In the genomic region with DNA sequence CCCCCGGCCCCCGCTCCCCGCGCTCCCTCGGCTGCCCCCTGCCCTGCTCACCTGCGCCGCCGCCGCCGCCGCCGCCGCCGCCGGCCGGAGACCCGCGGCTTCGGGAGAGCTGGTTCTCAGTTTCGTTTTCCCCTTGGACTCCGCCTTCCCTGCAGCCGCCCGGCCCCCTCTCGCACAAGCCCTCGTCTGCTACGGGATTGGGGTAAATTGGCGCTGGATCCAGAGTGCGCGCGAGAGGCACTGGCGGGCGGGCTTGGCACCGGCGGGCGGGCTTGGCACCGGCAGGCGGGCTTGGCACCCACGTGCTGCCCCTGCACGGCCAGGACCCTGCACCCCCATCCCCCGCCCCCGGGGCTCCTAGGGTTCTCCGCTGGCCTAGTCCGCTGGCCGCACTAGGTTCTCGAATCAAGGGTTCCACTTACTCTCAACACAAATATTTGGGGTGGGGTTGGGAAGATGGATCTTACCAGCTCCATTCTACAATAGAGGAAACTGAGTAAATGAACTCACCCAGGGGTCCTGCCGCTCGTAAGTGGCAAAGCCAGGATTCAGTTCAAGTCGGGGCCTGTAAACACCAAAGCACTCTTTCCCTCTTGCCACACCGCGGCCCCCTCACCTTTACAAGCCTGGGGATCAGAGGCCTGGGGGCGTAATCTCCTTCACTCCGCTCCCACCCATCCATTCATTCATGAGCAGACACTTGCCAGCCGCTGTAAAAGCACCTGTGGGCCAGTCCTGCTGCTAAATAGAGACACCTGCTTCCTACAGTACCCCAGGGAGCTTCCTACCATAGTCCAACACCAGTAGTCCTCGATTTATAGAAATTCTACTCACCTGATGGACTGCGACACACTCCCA, we compare ENCODE assay signal across 8 cellular contexts. TPM values are rescaled to one million over a fixed set of nuclear protein-coding genes. Genes with fewer than 3 reads are reported as not detected.
A peak's percentile ranks its signal among the peaks of the same experiment; 100 is the strongest.
DNase-seq lines count a peak whose midpoint lies in the region; ATAC-seq and TF ChIP-seq lines count a peak whose summit lies in the region.

A gene (minus strand): TSS at position 124 of the 858 bp plus-strand sequence. CDS start 9,174 bp downstream, outside the sequence.

- H4K20me1 ChIP-seq in PC-3 (ENCODE audit: low read length): no peaks in the 10 kb centered on the region

- TSS peak; percentile 89 for BruUV-seq in PC-3 (replicated peaks; lab: Mats Ljungman, UMichigan)

- H3K9me3 ChIP-seq in PC-3 (ENCODE audit: low read length) (no peaks in the 10 kb centered on the region), mucosa of rectum (ENCODE audit: control insufficient read depth in 2 of 2, low read length in 2 of 2) (no peaks in the 10 kb centered on the region)

- H3K27me3 ChIP-seq in PC-3 (ENCODE audit: low read length) (no peaks in the 10 kb centered on the region), mucosa of rectum (ENCODE audit: control insufficient read depth in 2 of 2, insufficient read depth in 2 of 2, low read length in 2 of 2) (no peaks in the 10 kb centered on the region)

- POLR2A ChIA-PET in PC-3 (lab: Charles Lee; ENCODE audit: unreplicated experiment): no interaction called here

- no peak for TF ChIP-seq CTCF in PC-3 (conservative IDR thresholded peaks at IDR 0.05; ENCODE audit: low read depth, low read length)

- peaks cover 23% of the 10 kb centered on the region for H3K4me1 ChIP-seq in PC-3 (ENCODE audit: insufficient read depth, low read length)
- H3K4me1 ChIP-seq in mucosa of rectum (ENCODE audit: control insufficient read depth in 2 of 2, insufficient read depth in 2 of 2, low read length in 2 of 2): peaks cover 8 to 15% of the 10 kb centered on the region in 2 donors

- no peak for TF ChIP-seq RAD21 in Ishikawa (IDR thresholded peaks at IDR 0.05; ENCODE audit: low read depth)

- H3K27ac ChIP-seq in PC-3 (ENCODE audit: low read length): peak within 1 kb of the TSS; percentile 66
- H3K27ac ChIP-seq in mucosa of rectum (ENCODE audit: low read depth in 2 of 2, low read length in 2 of 2): peak within 1 kb of the TSS; percentile 66 to 85

- peak within 1 kb of the TSS; percentile 98 for H3K4me2 ChIP-seq in PC-3 (ENCODE audit: low read length)

- H3K79me2 ChIP-seq in PC-3 (ENCODE audit: low read length): peaks cover 44% of the 10 kb centered on the region

- no peak for TF ChIP-seq POLR2A in erythroblast (IDR thresholded peaks at IDR 0.05; ENCODE audit: low read length)

- TF ChIP-seq EP300 in Ishikawa (IDR thresholded peaks at IDR 0.05; ENCODE audit: borderline replicate concordance): no peak

- H3K36me3 ChIP-seq in PC-3 (ENCODE audit: low read depth, low read length) (peaks cover 5% of the 10 kb centered on the region; the same call in 1 of the 2 replicates), mucosa of rectum (ENCODE audit: control insufficient read depth in 2 of 2, insufficient read depth in 2 of 2, low read length in 2 of 2) (no peaks in the 10 kb centered on the region)

- H2AFZ ChIP-seq in PC-3 (ENCODE audit: low read length): peak within 1 kb of the TSS; percentile 88

- no peaks in the 10 kb centered on the region for H3F3A ChIP-seq in PC-3 (ENCODE audit: low read length, unreplicated experiment)

- ATAC-seq in GM21576 (IDR thresholded peaks at IDR 0.05; ENCODE audit: unreplicated experiment) (peak; percentile 73), PC-3 (peak; percentile 90)

- no peaks in the 10 kb centered on the region for H3K9me2 ChIP-seq in PC-3 (replicated peaks; ENCODE audit: low read length)

- H3K4me3 ChIP-seq in PC-3 (ENCODE audit: low read length): peak within 1 kb of the TSS; percentile 84
- H3K4me3 ChIP-seq in mucosa of rectum (ENCODE audit: low read length in 2 of 2): peak within 1 kb of the TSS; percentile 75 to 92

- CTCF ChIA-PET in PC-3 (lab: Charles Lee): interaction anchor here (0.6 kb wide), 1 partner anchor 55 kb away, joined by 3 read pairs; no protein-coding TSS in a partner anchor

- H3K9ac ChIP-seq in PC-3 (ENCODE audit: low read length) (peak within 1 kb of the TSS; percentile 92), mucosa of rectum (ENCODE audit: low read depth in 1 of 2, low read length in 2 of 2) (peak within 1 kb of the TSS; percentile 73 to 76)

- peak; percentile 72 for DNase-seq in DMS153 (lab: John Stamatoyannopoulos, UW)
- peak; percentile 88 for DNase-seq in PC-3
- DNase-seq in activated T-cell treated with anti-CD3 and anti-CD28 coated beads for 48 hours (ENCODE audit: low read depth): peak; percentile 77
- peak; percentile 89 to 90 for DNase-seq in erythroblast (lab: John Stamatoyannopoulos, UW)
- peak; percentile 56 to 58 for DNase-seq in stimulated activated CD8-positive, alpha-beta memory T cell treated with anti-CD3 and anti-CD28 coated beads, Interleukin-4, amount 100 ng/mL, for 4 hours (ENCODE audit: low read depth in 2 of 2, low spot score in 1 of 2)

- intact Hi-C loops in PC-3 (cut with micrococcal nuclease): loop anchor here (2.0 kb wide), 1 partner anchor 74 kb away; a partner anchor contains a TSS

TF ChIP-seq in Ishikawa, 13 proteins besides CTCF, POLR2A, EP300 and RAD21:
- TF ChIP-seq TAF1 (IDR thresholded peaks at IDR 0.05; ENCODE audit: low read depth) (peak; percentile 23; the same call in 1 of the 2 replicates), NFIC (IDR thresholded peaks at IDR 0.05) (peak; percentile 20; the same call in 1 of the 2 replicates), CREB1 (IDR thresholded peaks at IDR 0.05; ENCODE audit: low read depth) (no peak), EGR1 (IDR thresholded peaks at IDR 0.05) (no peak), ZBTB7A (IDR thresholded peaks at IDR 0.05; ENCODE audit: low read depth) (peak; percentile 71; the same call in 1 of the 2 replicates)
- TF ChIP-seq, protein P1, sequence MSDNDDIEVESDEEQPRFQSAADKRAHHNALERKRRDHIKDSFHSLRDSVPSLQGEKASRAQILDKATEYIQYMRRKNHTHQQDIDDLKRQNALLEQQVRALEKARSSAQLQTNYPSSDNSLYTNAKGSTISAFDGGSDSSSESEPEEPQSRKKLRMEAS (IDR thresholded peaks at IDR 0.05): peak; percentile 80
- TF ChIP-seq, protein P2, sequence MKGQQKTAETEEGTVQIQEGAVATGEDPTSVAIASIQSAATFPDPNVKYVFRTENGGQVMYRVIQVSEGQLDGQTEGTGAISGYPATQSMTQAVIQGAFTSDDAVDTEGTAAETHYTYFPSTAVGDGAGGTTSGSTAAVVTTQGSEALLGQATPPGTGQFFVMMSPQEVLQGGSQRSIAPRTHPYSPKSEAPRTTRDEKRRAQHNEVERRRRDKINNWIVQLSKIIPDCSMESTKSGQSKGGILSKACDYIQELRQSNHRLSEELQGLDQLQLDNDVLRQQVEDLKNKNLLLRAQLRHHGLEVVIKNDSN (IDR thresholded peaks at IDR 0.05): 0 out of 2 replicates have a peak, but pooled peaks have one; percentile 6
TF ChIP-seq in Ishikawa: peak in this region for 5.

RNA-seq across cellular contexts. Expression of the gene that starts here (rescaled TPM):
- 29.3 and 30.9 TPM in 2 replicates for total RNA-seq in PC-3 (2014; rRNA removed)

Comparison
In these comparisons a context has a peak if more than half of its experiments do, and no peak if none do; other contexts are left out.
1. Peak in every context shown above with its lines: DNase-seq, ATAC-seq, H3K4me3 ChIP-seq and H3K27ac ChIP-seq.